ENCODE assay signal across 1 cellular context in genomic region chr20:32235331-32236047, GRCh38.
A peak's percentile ranks its signal among the peaks of the same experiment; 100 is the strongest.
TF ChIP-seq lines count a peak whose summit lies in the region.

No MANE protein-coding gene starts in this region.

TF ChIP-seq in HepG2, 621 proteins besides CTCF, POLR2A, EP300 and RAD21 (continued from another document and continues in another):
- TF ChIP-seq ZBTB4 (CRISPR knock-in tag; IDR thresholded peaks at IDR 0.05; ENCODE audit: borderline replicate concordance) = 0 out of 2 replicates have a peak, but pooled peaks have one; percentile 36
- TF ChIP-seq AGO1 (IDR thresholded peaks at IDR 0.05; ENCODE audit: low read depth, low read length, poor library complexity, severe bottlenecking) = no peak
- TF ChIP-seq MAFK (conservative IDR thresholded peaks at IDR 0.05 in 1 of 2, IDR thresholded peaks at IDR 0.05 in 1 of 2; ENCODE audit: low read length in 2 of 2) = peak; percentile 99 to 100
- TF ChIP-seq ZNF362 (CRISPR knock-in tag; IDR thresholded peaks at IDR 0.05; ENCODE audit: borderline replicate concordance) = peak; percentile 95
- TF ChIP-seq ELF3 (CRISPR knock-in tag; IDR thresholded peaks at IDR 0.05) = peak; percentile 98
- TF ChIP-seq TARDBP (CRISPR knock-in tag; IDR thresholded peaks at IDR 0.05) = peak; percentile 16; the same call in 1 of the 2 replicates
- 0 out of 2 replicates have a peak, but pooled peaks have one; percentile 15 for TF ChIP-seq FOSL2 (CRISPR knock-in tag; IDR thresholded peaks at IDR 0.05)
- no peak for TF ChIP-seq ZNF576 (CRISPR knock-in tag; IDR thresholded peaks at IDR 0.05)
- TF ChIP-seq ZNF235 (CRISPR knock-in tag; IDR thresholded peaks at IDR 0.05; ENCODE audit: borderline replicate concordance) = no peak
- no peak; the same call in 1 of the 2 replicates for TF ChIP-seq ZNF609 (CRISPR knock-in tag; IDR thresholded peaks at IDR 0.05; ENCODE audit: borderline replicate concordance)
- no peak for TF ChIP-seq NFIC (IDR thresholded peaks at IDR 0.05; ENCODE audit: low read length)
- TF ChIP-seq ZGPAT (CRISPR knock-in tag; IDR thresholded peaks at IDR 0.05) = peak; percentile 26; the same call in 1 of the 2 replicates
- TF ChIP-seq ZNF766 (CRISPR knock-in tag; IDR thresholded peaks at IDR 0.05; ENCODE audit: borderline replicate concordance) = no peak
- no peak for TF ChIP-seq ZSCAN9 (CRISPR knock-in tag; IDR thresholded peaks at IDR 0.05; ENCODE audit: borderline replicate concordance)
- peak; percentile 81 for TF ChIP-seq GATAD2A (CRISPR knock-in tag; IDR thresholded peaks at IDR 0.05)
- no peak for TF ChIP-seq MEIS2 (CRISPR knock-in tag; IDR thresholded peaks at IDR 0.05)
- no peak for TF ChIP-seq ZNF652 (CRISPR knock-in tag; IDR thresholded peaks at IDR 0.05; ENCODE audit: borderline replicate concordance, low read depth)
- TF ChIP-seq ZNF30 (CRISPR knock-in tag; IDR thresholded peaks at IDR 0.05) = no peak
- no peak; the same call in 1 of the 2 replicates for TF ChIP-seq POGZ (CRISPR knock-in tag; IDR thresholded peaks at IDR 0.05)
- no peak for TF ChIP-seq FOXJ3 (CRISPR knock-in tag; IDR thresholded peaks at IDR 0.05; ENCODE audit: borderline replicate concordance)
- no peak for TF ChIP-seq KIAA2018 (CRISPR knock-in tag; IDR thresholded peaks at IDR 0.05; ENCODE audit: borderline replicate concordance)
- TF ChIP-seq ZBTB1 (CRISPR knock-in tag; IDR thresholded peaks at IDR 0.05; ENCODE audit: borderline replicate concordance) = no peak
- TF ChIP-seq ZNF678 (CRISPR knock-in tag; IDR thresholded peaks at IDR 0.05) = no peak
- no peak for TF ChIP-seq FOXA1 (IDR thresholded peaks at IDR 0.05)
- peak; percentile 78 for TF ChIP-seq FOXA1 (CRISPR knock-in tag; IDR thresholded peaks at IDR 0.05)
- no peak for TF ChIP-seq ZBTB44 (CRISPR knock-in tag; IDR thresholded peaks at IDR 0.05)
- TF ChIP-seq ZNF354B (CRISPR knock-in tag; IDR thresholded peaks at IDR 0.05) = no peak
- TF ChIP-seq MLLT10 (CRISPR knock-in tag; IDR thresholded peaks at IDR 0.05) = no peak
- no peak for TF ChIP-seq ZNF431 (CRISPR knock-in tag; IDR thresholded peaks at IDR 0.05; ENCODE audit: borderline replicate concordance, low read depth)
- TF ChIP-seq ZNF883 (CRISPR knock-in tag; IDR thresholded peaks at IDR 0.05; ENCODE audit: not compliant biosample characterization) = no peak
- no peak for TF ChIP-seq ZNF841 (CRISPR knock-in tag; IDR thresholded peaks at IDR 0.05; ENCODE audit: borderline replicate concordance)
- TF ChIP-seq CREBL2 (CRISPR knock-in tag; IDR thresholded peaks at IDR 0.05; ENCODE audit: borderline replicate concordance) = no peak
- no peak for TF ChIP-seq ZNF530 (CRISPR knock-in tag; IDR thresholded peaks at IDR 0.05; ENCODE audit: low read depth)
- no peak for TF ChIP-seq ZNF598 (CRISPR knock-in tag; IDR thresholded peaks at IDR 0.05; ENCODE audit: borderline replicate concordance)
